Comparison of ENCODE assay signal across 1 cellular context in the genomic region with DNA sequence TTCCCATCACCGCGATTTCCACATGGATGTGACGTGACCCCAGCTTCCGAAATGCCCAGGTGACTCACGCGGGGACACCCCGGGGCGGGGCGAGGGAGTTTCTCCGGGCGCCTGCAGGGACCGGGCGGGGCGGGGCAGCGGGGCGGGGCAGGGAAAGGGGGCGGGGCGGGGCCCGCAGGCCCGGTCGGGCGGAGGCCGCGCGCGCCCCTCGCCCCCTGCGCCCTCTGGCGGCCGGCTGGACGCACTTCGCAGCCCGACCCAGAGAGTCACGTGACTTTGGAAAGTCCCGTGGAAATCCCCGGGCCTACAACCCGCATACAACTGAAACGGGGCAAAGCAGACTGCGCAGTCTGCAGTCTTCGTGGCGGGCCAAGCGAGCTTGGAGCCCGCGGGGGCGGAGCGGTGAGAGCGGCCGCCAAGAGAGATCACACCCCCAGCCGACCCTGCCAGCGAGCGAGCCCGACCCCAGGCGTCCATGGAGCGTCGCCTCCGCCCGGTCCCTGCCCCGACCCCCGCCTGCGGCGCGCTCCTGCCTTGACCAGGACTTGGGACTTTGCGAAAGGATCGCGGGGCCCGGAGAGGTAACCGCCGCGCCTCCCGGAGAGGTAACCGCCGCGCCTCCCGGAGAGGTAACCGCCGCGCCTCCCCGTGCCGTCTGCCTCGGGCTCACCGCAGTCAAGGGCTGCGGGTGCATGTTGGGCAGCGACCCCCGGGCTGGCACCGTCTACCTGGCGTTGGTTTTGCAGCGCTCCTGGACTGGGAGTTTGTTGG.
A peak's percentile ranks its signal among the peaks of the same experiment; 100 is the strongest.
TF ChIP-seq lines count a peak whose summit lies in the region.

A gene (plus strand): TSS at position 346 of the 771 bp plus-strand sequence. CDS start 3,969 bp downstream, outside the sequence.

TF ChIP-seq in HepG2, 621 proteins besides CTCF, POLR2A, EP300 and RAD21 (continued from another document and continues in another):
- TF ChIP-seq, protein P1, sequence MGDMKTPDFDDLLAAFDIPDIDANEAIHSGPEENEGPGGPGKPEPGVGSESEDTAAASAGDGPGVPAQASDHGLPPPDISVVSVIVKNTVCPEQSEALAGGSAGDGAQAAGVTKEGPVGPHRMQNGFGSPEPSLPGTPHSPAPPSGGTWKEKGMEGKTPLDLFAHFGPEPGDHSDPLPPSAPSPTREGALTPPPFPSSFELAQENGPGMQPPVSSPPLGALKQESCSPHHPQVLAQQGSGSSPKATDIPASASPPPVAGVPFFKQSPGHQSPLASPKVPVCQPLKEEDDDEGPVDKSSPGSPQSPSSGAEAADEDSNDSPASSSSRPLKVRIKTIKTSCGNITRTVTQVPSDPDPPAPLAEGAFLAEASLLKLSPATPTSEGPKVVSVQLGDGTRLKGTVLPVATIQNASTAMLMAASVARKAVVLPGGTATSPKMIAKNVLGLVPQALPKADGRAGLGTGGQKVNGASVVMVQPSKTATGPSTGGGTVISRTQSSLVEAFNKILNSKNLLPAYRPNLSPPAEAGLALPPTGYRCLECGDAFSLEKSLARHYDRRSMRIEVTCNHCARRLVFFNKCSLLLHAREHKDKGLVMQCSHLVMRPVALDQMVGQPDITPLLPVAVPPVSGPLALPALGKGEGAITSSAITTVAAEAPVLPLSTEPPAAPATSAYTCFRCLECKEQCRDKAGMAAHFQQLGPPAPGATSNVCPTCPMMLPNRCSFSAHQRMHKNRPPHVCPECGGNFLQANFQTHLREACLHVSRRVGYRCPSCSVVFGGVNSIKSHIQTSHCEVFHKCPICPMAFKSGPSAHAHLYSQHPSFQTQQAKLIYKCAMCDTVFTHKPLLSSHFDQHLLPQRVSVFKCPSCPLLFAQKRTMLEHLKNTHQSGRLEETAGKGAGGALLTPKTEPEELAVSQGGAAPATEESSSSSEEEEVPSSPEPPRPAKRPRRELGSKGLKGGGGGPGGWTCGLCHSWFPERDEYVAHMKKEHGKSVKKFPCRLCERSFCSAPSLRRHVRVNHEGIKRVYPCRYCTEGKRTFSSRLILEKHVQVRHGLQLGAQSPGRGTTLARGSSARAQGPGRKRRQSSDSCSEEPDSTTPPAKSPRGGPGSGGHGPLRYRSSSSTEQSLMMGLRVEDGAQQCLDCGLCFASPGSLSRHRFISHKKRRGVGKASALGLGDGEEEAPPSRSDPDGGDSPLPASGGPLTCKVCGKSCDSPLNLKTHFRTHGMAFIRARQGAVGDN (CRISPR knock-in tag; IDR thresholded peaks at IDR 0.05) = peak; percentile 94
- TF ChIP-seq NFATC3 (CRISPR knock-in tag; IDR thresholded peaks at IDR 0.05) = no peak
- peak; percentile 81 for TF ChIP-seq ETV6 (CRISPR knock-in tag; conservative IDR thresholded peaks at IDR 0.05)
- no peak; the same call in 1 of the 2 replicates for TF ChIP-seq ZNF343 (CRISPR knock-in tag; IDR thresholded peaks at IDR 0.05)
- TF ChIP-seq MXD4 (CRISPR knock-in tag; IDR thresholded peaks at IDR 0.05) = peak; percentile 80; the same call in 1 of the 2 replicates
- no peak for TF ChIP-seq ZNF644 (CRISPR knock-in tag; IDR thresholded peaks at IDR 0.05; ENCODE audit: low read depth)
- TF ChIP-seq RORA (CRISPR knock-in tag; IDR thresholded peaks at IDR 0.05) = no peak
- peak; percentile 64; the same call in 1 of the 2 replicates for TF ChIP-seq ZNF746 (CRISPR knock-in tag; IDR thresholded peaks at IDR 0.05)
- TF ChIP-seq RAD51 (IDR thresholded peaks at IDR 0.05; ENCODE audit: borderline replicate concordance) = peak; percentile 97
- peak; percentile 72; the same call in 1 of the 2 replicates for TF ChIP-seq ELF4 (CRISPR knock-in tag; IDR thresholded peaks at IDR 0.05; ENCODE audit: borderline replicate concordance)
- no peak for TF ChIP-seq ZFP36L2 (CRISPR knock-in tag; IDR thresholded peaks at IDR 0.05)
- TF ChIP-seq ZSCAN20 (CRISPR knock-in tag; IDR thresholded peaks at IDR 0.05; ENCODE audit: borderline replicate concordance) = no peak; the same call in 1 of the 2 replicates
- peak; percentile 57 for TF ChIP-seq ZKSCAN1 (IDR thresholded peaks at IDR 0.05; ENCODE audit: low read length)
- TF ChIP-seq SAP130 (CRISPR knock-in tag; IDR thresholded peaks at IDR 0.05; ENCODE audit: low read depth) = peak; percentile 84
- TF ChIP-seq ELF1 (CRISPR knock-in tag; IDR thresholded peaks at IDR 0.05) = peak; percentile 37
- TF ChIP-seq ZNF674 (CRISPR knock-in tag; IDR thresholded peaks at IDR 0.05; ENCODE audit: low read depth) = peak; percentile 93
- TF ChIP-seq REL (CRISPR knock-in tag; conservative IDR thresholded peaks at IDR 0.05) = peak; percentile 97
- peak; percentile 39 for TF ChIP-seq ZEB1 (IDR thresholded peaks at IDR 0.05; ENCODE audit: insufficient replicate concordance, low read depth)
- TF ChIP-seq, protein P2, sequence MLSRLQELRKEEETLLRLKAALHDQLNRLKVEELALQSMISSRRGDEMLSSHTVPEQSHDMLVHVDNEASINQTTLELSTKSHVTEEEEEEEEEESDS (CRISPR knock-in tag; IDR thresholded peaks at IDR 0.05; ENCODE audit: borderline replicate concordance) = peak; percentile 87
- TF ChIP-seq ZNF709 (CRISPR knock-in tag; IDR thresholded peaks at IDR 0.05) = no peak; the same call in 1 of the 2 replicates
- 0 out of 2 replicates have a peak, but pooled peaks have one; percentile 41 for TF ChIP-seq TP53 (CRISPR knock-in tag; conservative IDR thresholded peaks at IDR 0.05)
- 0 out of 2 replicates have a peak, but pooled peaks have one; percentile 23 for TF ChIP-seq RFXANK (CRISPR knock-in tag; IDR thresholded peaks at IDR 0.05)
- TF ChIP-seq, protein P3, sequence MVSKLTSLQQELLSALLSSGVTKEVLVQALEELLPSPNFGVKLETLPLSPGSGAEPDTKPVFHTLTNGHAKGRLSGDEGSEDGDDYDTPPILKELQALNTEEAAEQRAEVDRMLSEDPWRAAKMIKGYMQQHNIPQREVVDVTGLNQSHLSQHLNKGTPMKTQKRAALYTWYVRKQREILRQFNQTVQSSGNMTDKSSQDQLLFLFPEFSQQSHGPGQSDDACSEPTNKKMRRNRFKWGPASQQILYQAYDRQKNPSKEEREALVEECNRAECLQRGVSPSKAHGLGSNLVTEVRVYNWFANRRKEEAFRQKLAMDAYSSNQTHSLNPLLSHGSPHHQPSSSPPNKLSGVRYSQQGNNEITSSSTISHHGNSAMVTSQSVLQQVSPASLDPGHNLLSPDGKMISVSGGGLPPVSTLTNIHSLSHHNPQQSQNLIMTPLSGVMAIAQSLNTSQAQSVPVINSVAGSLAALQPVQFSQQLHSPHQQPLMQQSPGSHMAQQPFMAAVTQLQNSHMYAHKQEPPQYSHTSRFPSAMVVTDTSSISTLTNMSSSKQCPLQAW (CRISPR knock-in tag; IDR thresholded peaks at IDR 0.05) = peak; percentile 81
- TF ChIP-seq, protein P4, sequence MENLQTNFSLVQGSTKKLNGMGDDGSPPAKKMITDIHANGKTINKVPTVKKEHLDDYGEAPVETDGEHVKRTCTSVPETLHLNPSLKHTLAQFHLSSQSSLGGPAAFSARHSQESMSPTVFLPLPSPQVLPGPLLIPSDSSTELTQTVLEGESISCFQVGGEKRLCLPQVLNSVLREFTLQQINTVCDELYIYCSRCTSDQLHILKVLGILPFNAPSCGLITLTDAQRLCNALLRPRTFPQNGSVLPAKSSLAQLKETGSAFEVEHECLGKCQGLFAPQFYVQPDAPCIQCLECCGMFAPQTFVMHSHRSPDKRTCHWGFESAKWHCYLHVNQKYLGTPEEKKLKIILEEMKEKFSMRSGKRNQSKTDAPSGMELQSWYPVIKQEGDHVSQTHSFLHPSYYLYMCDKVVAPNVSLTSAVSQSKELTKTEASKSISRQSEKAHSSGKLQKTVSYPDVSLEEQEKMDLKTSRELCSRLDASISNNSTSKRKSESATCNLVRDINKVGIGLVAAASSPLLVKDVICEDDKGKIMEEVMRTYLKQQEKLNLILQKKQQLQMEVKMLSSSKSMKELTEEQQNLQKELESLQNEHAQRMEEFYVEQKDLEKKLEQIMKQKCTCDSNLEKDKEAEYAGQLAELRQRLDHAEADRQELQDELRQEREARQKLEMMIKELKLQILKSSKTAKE (CRISPR knock-in tag; IDR thresholded peaks at IDR 0.05; ENCODE audit: borderline replicate concordance) = peak; percentile 50
- TF ChIP-seq ZNF879 (CRISPR knock-in tag; IDR thresholded peaks at IDR 0.05) = peak; percentile 75; the same call in 1 of the 2 replicates
- TF ChIP-seq SYNCRIP (IDR thresholded peaks at IDR 0.05; ENCODE audit: insufficient read depth, low read depth, low read length) = no peak
- no peak for TF ChIP-seq ZNF615 (CRISPR knock-in tag; IDR thresholded peaks at IDR 0.05; ENCODE audit: borderline replicate concordance)
- TF ChIP-seq, protein P5, sequence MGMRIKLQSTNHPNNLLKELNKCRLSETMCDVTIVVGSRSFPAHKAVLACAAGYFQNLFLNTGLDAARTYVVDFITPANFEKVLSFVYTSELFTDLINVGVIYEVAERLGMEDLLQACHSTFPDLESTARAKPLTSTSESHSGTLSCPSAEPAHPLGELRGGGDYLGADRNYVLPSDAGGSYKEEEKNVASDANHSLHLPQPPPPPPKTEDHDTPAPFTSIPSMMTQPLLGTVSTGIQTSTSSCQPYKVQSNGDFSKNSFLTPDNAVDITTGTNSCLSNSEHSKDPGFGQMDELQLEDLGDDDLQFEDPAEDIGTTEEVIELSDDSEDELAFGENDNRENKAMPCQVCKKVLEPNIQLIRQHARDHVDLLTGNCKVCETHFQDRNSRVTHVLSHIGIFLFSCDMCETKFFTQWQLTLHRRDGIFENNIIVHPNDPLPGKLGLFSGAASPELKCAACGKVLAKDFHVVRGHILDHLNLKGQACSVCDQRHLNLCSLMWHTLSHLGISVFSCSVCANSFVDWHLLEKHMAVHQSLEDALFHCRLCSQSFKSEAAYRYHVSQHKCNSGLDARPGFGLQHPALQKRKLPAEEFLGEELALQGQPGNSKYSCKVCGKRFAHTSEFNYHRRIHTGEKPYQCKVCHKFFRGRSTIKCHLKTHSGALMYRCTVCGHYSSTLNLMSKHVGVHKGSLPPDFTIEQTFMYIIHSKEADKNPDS (CRISPR knock-in tag; IDR thresholded peaks at IDR 0.05) = no peak
- TF ChIP-seq, protein P6, sequence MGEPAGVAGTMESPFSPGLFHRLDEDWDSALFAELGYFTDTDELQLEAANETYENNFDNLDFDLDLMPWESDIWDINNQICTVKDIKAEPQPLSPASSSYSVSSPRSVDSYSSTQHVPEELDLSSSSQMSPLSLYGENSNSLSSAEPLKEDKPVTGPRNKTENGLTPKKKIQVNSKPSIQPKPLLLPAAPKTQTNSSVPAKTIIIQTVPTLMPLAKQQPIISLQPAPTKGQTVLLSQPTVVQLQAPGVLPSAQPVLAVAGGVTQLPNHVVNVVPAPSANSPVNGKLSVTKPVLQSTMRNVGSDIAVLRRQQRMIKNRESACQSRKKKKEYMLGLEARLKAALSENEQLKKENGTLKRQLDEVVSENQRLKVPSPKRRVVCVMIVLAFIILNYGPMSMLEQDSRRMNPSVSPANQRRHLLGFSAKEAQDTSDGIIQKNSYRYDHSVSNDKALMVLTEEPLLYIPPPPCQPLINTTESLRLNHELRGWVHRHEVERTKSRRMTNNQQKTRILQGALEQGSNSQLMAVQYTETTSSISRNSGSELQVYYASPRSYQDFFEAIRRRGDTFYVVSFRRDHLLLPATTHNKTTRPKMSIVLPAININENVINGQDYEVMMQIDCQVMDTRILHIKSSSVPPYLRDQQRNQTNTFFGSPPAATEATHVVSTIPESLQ (CRISPR knock-in tag; conservative IDR thresholded peaks at IDR 0.05) = 0 out of 2 replicates have a peak, but pooled peaks have one; percentile 67
- peak; percentile 79 for TF ChIP-seq HDAC1 (CRISPR knock-in tag; IDR thresholded peaks at IDR 0.05)
- TF ChIP-seq HIVEP1 (CRISPR knock-in tag; IDR thresholded peaks at IDR 0.05) = peak; percentile 99
- peak; percentile 78 for TF ChIP-seq KAT8 (CRISPR knock-in tag; IDR thresholded peaks at IDR 0.05)
- no peak for TF ChIP-seq POLR2AphosphoS2 (IDR thresholded peaks at IDR 0.05; ENCODE audit: low read depth, low read length)
- TF ChIP-seq, protein P7, sequence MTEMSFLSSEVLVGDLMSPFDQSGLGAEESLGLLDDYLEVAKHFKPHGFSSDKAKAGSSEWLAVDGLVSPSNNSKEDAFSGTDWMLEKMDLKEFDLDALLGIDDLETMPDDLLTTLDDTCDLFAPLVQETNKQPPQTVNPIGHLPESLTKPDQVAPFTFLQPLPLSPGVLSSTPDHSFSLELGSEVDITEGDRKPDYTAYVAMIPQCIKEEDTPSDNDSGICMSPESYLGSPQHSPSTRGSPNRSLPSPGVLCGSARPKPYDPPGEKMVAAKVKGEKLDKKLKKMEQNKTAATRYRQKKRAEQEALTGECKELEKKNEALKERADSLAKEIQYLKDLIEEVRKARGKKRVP (CRISPR knock-in tag; IDR thresholded peaks at IDR 0.05) = peak in 1 of 2 experiments; percentile 78
- peak; percentile 90 for TF ChIP-seq ZNF564 (CRISPR knock-in tag; IDR thresholded peaks at IDR 0.05)
- TF ChIP-seq, protein P8, sequence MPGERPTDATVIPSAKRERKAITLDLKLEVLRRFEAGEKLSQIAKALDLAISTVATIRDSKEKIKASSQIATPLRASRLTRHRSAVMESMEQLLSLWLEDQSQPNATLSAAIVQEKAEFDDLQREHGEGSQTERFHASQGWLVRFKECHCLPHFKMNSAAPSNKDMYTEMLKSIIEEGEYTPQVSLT (CRISPR knock-in tag; IDR thresholded peaks at IDR 0.05; ENCODE audit: borderline replicate concordance, low read depth) = no peak; the same call in 1 of the 2 replicates
- TF ChIP-seq CBX5 (CRISPR knock-in tag; IDR thresholded peaks at IDR 0.05; ENCODE audit: borderline replicate concordance) = peak; percentile 79; the same call in 1 of the 2 replicates
- no peak; the same call in 1 of the 2 replicates for TF ChIP-seq ZNF431 (CRISPR knock-in tag; IDR thresholded peaks at IDR 0.05; ENCODE audit: borderline replicate concordance, low read depth)
- TF ChIP-seq, protein P9, sequence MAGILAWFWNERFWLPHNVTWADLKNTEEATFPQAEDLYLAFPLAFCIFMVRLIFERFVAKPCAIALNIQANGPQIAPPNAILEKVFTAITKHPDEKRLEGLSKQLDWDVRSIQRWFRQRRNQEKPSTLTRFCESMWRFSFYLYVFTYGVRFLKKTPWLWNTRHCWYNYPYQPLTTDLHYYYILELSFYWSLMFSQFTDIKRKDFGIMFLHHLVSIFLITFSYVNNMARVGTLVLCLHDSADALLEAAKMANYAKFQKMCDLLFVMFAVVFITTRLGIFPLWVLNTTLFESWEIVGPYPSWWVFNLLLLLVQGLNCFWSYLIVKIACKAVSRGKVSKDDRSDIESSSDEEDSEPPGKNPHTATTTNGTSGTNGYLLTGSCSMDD (CRISPR knock-in tag; IDR thresholded peaks at IDR 0.05) = no peak
- TF ChIP-seq, protein P10, sequence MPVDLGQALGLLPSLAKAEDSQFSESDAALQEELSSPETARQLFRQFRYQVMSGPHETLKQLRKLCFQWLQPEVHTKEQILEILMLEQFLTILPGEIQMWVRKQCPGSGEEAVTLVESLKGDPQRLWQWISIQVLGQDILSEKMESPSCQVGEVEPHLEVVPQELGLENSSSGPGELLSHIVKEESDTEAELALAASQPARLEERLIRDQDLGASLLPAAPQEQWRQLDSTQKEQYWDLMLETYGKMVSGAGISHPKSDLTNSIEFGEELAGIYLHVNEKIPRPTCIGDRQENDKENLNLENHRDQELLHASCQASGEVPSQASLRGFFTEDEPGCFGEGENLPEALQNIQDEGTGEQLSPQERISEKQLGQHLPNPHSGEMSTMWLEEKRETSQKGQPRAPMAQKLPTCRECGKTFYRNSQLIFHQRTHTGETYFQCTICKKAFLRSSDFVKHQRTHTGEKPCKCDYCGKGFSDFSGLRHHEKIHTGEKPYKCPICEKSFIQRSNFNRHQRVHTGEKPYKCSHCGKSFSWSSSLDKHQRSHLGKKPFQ (CRISPR knock-in tag; IDR thresholded peaks at IDR 0.05; ENCODE audit: insufficient replicate concordance) = peak; percentile 97
